In genomic region chr16:53960050-53960812, GRCh38 we compare ENCODE assay signal across 26 cellular contexts.
"Had no signal": no experiment of that assay in that cellular context is flagged by ENCODE, and none has a peak within 500 bp of the region (broad histone marks: within the 10 kb centered on the region; RNA-seq: fewer than 3 reads in every experiment).

No MANE protein-coding gene starts in this region.

- H3K36me3 ChIP-seq: esophagus muscularis mucosa, left ventricle myocardium inferior, ovary, prostate gland, sigmoid colon, suprapubic skin, tibial artery had no signal

- DNase-seq: activated CD4-positive, alpha-beta memory T cell treated with anti-CD3 and anti-CD28 coated beads for 36 hours; activated CD4-positive, alpha-beta T cell treated with anti-CD3 and anti-CD28 coated beads, Interleukin-2, amount 10 ng/mL, durations not matched to agents 24 days and 14 days; activated CD4-positive, CD25-positive, alpha-beta regulatory T cell treated with anti-CD3 and anti-CD28 coated beads, Interleukin-2, amount 50 U/mL, for 72 hours; activated CD8-positive, alpha-beta memory T cell treated with anti-CD3 and anti-CD28 coated beads, Interleukin-2, amount 50 U/mL, for 4 hours; activated gamma-delta T cell treated with Interleukin-2 at 50 U/mL for 16 hours; activated naive CD8-positive, alpha-beta T cell treated with anti-CD3 and anti-CD28 coated beads, Interleukin-2, amount 50 U/mL, for 24 hours; activated T-cell treated with anti-CD3 and anti-CD28 coated beads, Interleukin-2, amount 50 U/mL, for 1 hour; amygdala; glutamatergic neuron; left ventricle myocardium inferior; naive B cell; ovary; sigmoid colon; small intestine; stimulated activated CD4-positive, alpha-beta T cell treated with anti-CD3 and anti-CD28 coated beads, Interleukin-15, amount 100 ng/mL, for 24 hours; stimulated activated CD4-positive, alpha-beta T cell treated with anti-CD3 and anti-CD28 coated beads, Interleukin-2, amount 100 ng/mL, for 24 hours; stimulated activated naive B cell treated with anti-CD40 and anti-IgM and Interleukin-4, amounts not matched to agents 10 μg/mL and 1 μg/mL and 100 μg/mL, for 72 hours; stomach; T-helper 2 cell; tibial artery had no signal

- H3K27me3 ChIP-seq: esophagus muscularis mucosa, foreskin keratinocyte, ovary, sigmoid colon, stomach, suprapubic skin, tibial artery had no signal

- H3K4me1 ChIP-seq: esophagus muscularis mucosa, prostate gland, stomach, tibial artery had no signal

- H3K27ac ChIP-seq: esophagus muscularis mucosa, foreskin keratinocyte, left ventricle myocardium inferior, ovary, prostate gland, sigmoid colon, stomach, suprapubic skin, tibial artery had no signal

- FAIRE-seq: islet of Langerhans, small intestine had no signal

- H3K9me3 ChIP-seq: esophagus muscularis mucosa, left ventricle myocardium inferior, ovary, prostate gland, sigmoid colon, stomach, suprapubic skin, tibial artery had no signal

- ATAC-seq: activated naive CD8-positive, alpha-beta T cell treated with anti-CD3 and anti-CD28 coated beads, Interleukin-2, amount 50 U/mL, for 24 hours; activated T-helper 17 cell treated with anti-CD3 and anti-CD28 coated beads, Interleukin-2, amount 50 U/mL, for 72 hours; stimulated activated naive B cell treated with anti-CD40 and anti-IgM and Interleukin-4, amounts not matched to agents 10 μg/mL and 1 μg/mL and 100 μg/mL, for 72 hours had no signal

- H3K4me3 ChIP-seq: esophagus muscularis mucosa, left ventricle myocardium inferior, ovary, prostate gland, sigmoid colon, stomach, suprapubic skin, tibial artery had no signal
